ENCODE assay signal across 24 cellular contexts in the genomic region with DNA sequence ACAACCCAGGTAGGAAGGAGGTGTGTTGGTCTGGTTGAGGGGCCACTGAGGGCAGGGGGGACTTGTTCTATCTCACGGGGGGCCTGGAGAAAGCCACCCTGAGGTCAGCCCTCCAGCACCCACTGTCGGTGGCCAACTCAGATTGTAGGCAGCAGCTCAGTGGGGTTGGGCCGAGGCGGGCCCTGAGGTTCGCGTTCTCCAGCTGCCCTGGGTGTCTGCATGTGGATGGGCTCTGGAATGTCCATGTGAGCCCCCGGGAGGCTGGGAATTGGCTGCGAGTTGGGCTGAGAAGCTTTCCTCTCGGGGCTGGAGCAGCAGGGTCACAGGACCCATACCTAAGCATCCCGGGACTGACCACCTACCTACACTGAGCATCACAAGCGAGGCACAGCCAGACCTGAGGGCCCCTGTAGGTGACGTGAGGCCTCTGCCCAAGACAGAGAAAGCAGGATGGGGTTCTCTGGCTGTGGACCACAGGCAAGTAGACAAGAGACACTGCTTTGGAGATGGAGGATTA.
"Had no signal": no experiment of that assay in that cellular context is flagged by ENCODE, and none has a peak within 500 bp of the region (broad histone marks: within the 10 kb centered on the region; RNA-seq: fewer than 3 reads in every experiment).

No MANE protein-coding gene starts in this region.

- FAIRE-seq: frontal cortex, islet of Langerhans had no signal

- H3K36me3 ChIP-seq: heart right ventricle, lower lobe of right lung, neutrophil, right atrium auricular region, tibial artery, upper lobe of left lung, uterus had no signal

- ATAC-seq: esophagus mucosa; left lobe of liver; lower lobe of right lung; stimulated activated memory B cell treated with anti-CD40 and anti-IgM and Interleukin-4, amounts not matched to agents 10 μg/mL and 1 μg/mL and 100 μg/mL, for 72 hours had no signal

- DNase-seq: dorsolateral prefrontal cortex; effector CD8-positive, alpha-beta T cell; heart right ventricle; hypothalamus; kidney glomerular epithelial cell; lower lobe of right lung; naive B cell; nephron progenitor cell; stimulated activated CD4-positive, alpha-beta T cell treated with anti-CD3 and anti-CD28 coated beads, Interleukin-15, amount 100 ng/mL, for 24 hours; stimulated activated CD4-positive, alpha-beta T cell treated with anti-CD3 and anti-CD28 coated beads, Interleukin-1b, Interleukin-23, amount 100 ng/mL, for 48 hours; stimulated activated CD4-positive, alpha-beta T cell treated with anti-CD3 and anti-CD28 coated beads, Interleukin-4, amount 100 ng/mL, for 24 hours; tibial artery had no signal

- H3K27me3 Mint-ChIP-seq: naive B cell; stimulated activated memory B cell treated with anti-CD40 and anti-IgM and Interleukin-4, amounts not matched to agents 10 μg/mL and 1 μg/mL and 100 μg/mL, for 72 hours; stimulated activated naive CD8-positive, alpha-beta T cell treated with anti-CD3 and anti-CD28 coated beads, Interleukin-15, Interleukin-2, amounts not matched to agents 100 ng/mL and 50 ng/mL, for 24 hours had no signal

- H3K27me3 ChIP-seq: dorsolateral prefrontal cortex, heart right ventricle, neutrophil, right atrium auricular region, tibial artery, upper lobe of left lung, uterus had no signal

- H3K9me3 ChIP-seq: neutrophil, tibial artery, upper lobe of left lung, uterus had no signal

- H3K9me3 Mint-ChIP-seq: stimulated activated naive CD8-positive, alpha-beta T cell treated with anti-CD3 and anti-CD28 coated beads, Interleukin-15, Interleukin-2, amounts not matched to agents 100 ng/mL and 50 ng/mL, for 24 hours had no signal

- H3K4me3 ChIP-seq: coronary artery, dorsolateral prefrontal cortex, heart right ventricle, lower lobe of right lung, right atrium auricular region, tibial artery, upper lobe of left lung, uterus had no signal

- H3K27ac Mint-ChIP-seq: memory B cell; naive B cell; stimulated activated memory B cell treated with anti-CD40 and anti-IgM and Interleukin-4, amounts not matched to agents 10 μg/mL and 1 μg/mL and 100 μg/mL, for 72 hours; stimulated activated naive CD8-positive, alpha-beta T cell treated with anti-CD3 and anti-CD28 coated beads, Interleukin-15, Interleukin-2, amounts not matched to agents 100 ng/mL and 50 ng/mL, for 24 hours had no signal

- H3K4me1 Mint-ChIP-seq: stimulated activated memory B cell treated with anti-CD40 and anti-IgM and Interleukin-4, amounts not matched to agents 10 μg/mL and 1 μg/mL and 100 μg/mL, for 72 hours had no signal

- H3K4me3 Mint-ChIP-seq: memory B cell; nephron progenitor cell; stimulated activated memory B cell treated with anti-CD40 and anti-IgM and Interleukin-4, amounts not matched to agents 10 μg/mL and 1 μg/mL and 100 μg/mL, for 72 hours; stimulated activated naive CD8-positive, alpha-beta T cell treated with anti-CD3 and anti-CD28 coated beads, Interleukin-15, Interleukin-2, amounts not matched to agents 100 ng/mL and 50 ng/mL, for 24 hours had no signal

- H3K27ac ChIP-seq: coronary artery, dorsolateral prefrontal cortex, lower lobe of right lung, neutrophil, tibial artery, upper lobe of left lung had no signal
